ENCODE assay signal across 14 cellular contexts in the genomic region with DNA sequence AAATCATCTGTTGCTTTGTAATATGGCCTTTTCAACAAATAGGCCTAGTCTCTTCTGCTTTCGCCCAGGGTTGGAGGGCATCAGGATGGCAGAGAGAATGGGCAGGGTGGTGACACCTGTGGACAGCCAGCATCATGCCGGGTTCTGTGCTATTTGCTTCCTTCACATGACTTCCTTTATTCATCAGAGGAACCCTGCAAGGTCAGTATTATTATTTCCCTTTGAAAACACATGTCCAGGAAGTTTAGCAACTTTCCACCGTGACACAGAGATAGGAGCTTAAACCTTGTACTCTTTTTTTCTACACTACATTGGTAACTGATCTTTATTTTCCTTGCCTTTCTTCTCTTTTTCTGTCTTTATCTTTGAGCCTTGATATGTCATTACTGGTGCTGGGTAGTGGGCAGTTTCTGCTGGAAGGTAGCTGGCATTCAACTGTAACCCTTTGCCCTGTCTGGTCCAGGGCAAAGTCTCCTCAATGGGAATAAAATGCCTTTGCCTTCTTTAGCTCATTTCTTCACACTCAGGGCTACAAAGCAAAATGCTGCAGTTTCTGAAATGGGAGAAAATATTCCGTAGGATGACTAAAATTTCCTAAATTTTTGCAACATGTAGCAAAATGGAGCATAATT. TPM values are rescaled to one million over a fixed set of nuclear protein-coding genes. Genes with fewer than 3 reads are reported as not detected.
DNase-seq lines count a peak whose midpoint lies in the region; ATAC-seq and TF ChIP-seq lines count a peak whose summit lies in the region.
"Had no signal": no experiment of that assay in that cellular context is flagged by ENCODE, and none has a peak within 500 bp of the region (broad histone marks: within the 10 kb centered on the region; RNA-seq: fewer than 3 reads in every experiment).

No MANE protein-coding gene starts in this region.

- no peaks in the 10 kb centered on the region for H3K27me3 Mint-ChIP-seq in activated CD8-positive, alpha-beta T cell treated with anti-CD3 and anti-CD28 coated beads, Interleukin-2, amount 10 ng/mL, durations not matched to agents 7 days and 5 days (ENCODE audit: low read depth)
- peaks cover 6% of the 10 kb centered on the region for H3K27me3 Mint-ChIP-seq in GM23338 (ENCODE audit: insufficient read depth, low read depth, poor library complexity)
- H3K27me3 Mint-ChIP-seq: naive thymus-derived CD8-positive, alpha-beta T cell had no signal

- POLR2A ChIA-PET in activated CD8-positive, alpha-beta T cell treated with anti-CD3 and anti-CD28 coated beads, Interleukin-2, amount 10 ng/mL, durations not matched to agents 7 days and 5 days (lab: Charles Lee): interaction anchor here (0.9 kb wide), 1 partner anchor 12 kb away, joined by 3 read pairs; no protein-coding TSS in a partner anchor

- ATAC-seq in activated CD8-positive, alpha-beta T cell treated with anti-CD3 and anti-CD28 coated beads, Interleukin-2, amount 10 ng/mL, durations not matched to agents 7 days and 5 days: no peak
- no peak for ATAC-seq in HG03045 (IDR thresholded peaks at IDR 0.05; ENCODE audit: unreplicated experiment)
- ATAC-seq in GM23338: no peak
- ATAC-seq: naive thymus-derived CD8-positive, alpha-beta T cell; WTC11 had no signal

- no peaks in the 10 kb centered on the region for H3K36me3 ChIP-seq in GM23338 (ENCODE audit: insufficient read depth)

- H3K27ac Mint-ChIP-seq in activated CD8-positive, alpha-beta T cell treated with anti-CD3 and anti-CD28 coated beads, Interleukin-2, amount 10 ng/mL, durations not matched to agents 7 days and 5 days: no peak overlapping the region
- H3K27ac Mint-ChIP-seq in GM23338: no peak overlapping the region
- H3K27ac Mint-ChIP-seq: WTC11 had no signal

- no peaks in the 10 kb centered on the region for H3K79me2 ChIP-seq in GM23338 (replicated peaks; ENCODE audit: insufficient read depth)

- DNase-seq in GF-D8 (lab: John Stamatoyannopoulos, UW) (peak; percentile 89), SKM-1 (lab: John Stamatoyannopoulos, UW; ENCODE audit: unreplicated experiment) (peak; percentile 31), fibroblast of pulmonary artery (ENCODE audit: low read depth) (peak; percentile 64), pulmonary artery endothelial cell (ENCODE audit: low read depth, low spot score) (peak; percentile 53), GM23338 (ENCODE audit: low spot score) (no peak)
- DNase-seq in activated CD8-positive, alpha-beta T cell treated with anti-CD3 and anti-CD28 coated beads, Interleukin-2, amount 10 ng/mL, durations not matched to agents 7 days and 5 days: no peak
- DNase-seq: activated gamma-delta T cell treated with Interleukin-2 at 50 U/mL for 16 hours; hippocampal formation; KBM-7; left cardiac atrium; naive thymus-derived CD8-positive, alpha-beta T cell; NCI-H1436 treated with DMSO at 0.1 percent for 48 hours had no signal

- H3K36me3 Mint-ChIP-seq in activated CD8-positive, alpha-beta T cell treated with anti-CD3 and anti-CD28 coated beads, Interleukin-2, amount 10 ng/mL, durations not matched to agents 7 days and 5 days (ENCODE audit: low read depth): no peaks in the 10 kb centered on the region
- H3K36me3 Mint-ChIP-seq in GM23338 (ENCODE audit: low read depth): no peaks in the 10 kb centered on the region
- H3K36me3 Mint-ChIP-seq: naive thymus-derived CD8-positive, alpha-beta T cell; WTC11 had no signal

- H3K4me1 ChIP-seq in GM23338 (ENCODE audit: insufficient read depth): peaks cover 12% of the 10 kb centered on the region; the same call in 1 of the 2 replicates

- H3K27ac ChIP-seq in GM23338 (ENCODE audit: low read depth): no peak overlapping the region

- no peaks in the 10 kb centered on the region for H3K9me3 Mint-ChIP-seq in activated CD8-positive, alpha-beta T cell treated with anti-CD3 and anti-CD28 coated beads, Interleukin-2, amount 10 ng/mL, durations not matched to agents 7 days and 5 days (ENCODE audit: insufficient read depth)
- no peaks in the 10 kb centered on the region for H3K9me3 Mint-ChIP-seq in GM23338
- H3K9me3 Mint-ChIP-seq: naive thymus-derived CD8-positive, alpha-beta T cell; WTC11 had no signal

- no peaks in the 10 kb centered on the region for H3K27me3 ChIP-seq in GM23338 (ENCODE audit: insufficient read depth)

- no peak overlapping the region for H3K4me3 ChIP-seq in fibroblast of pulmonary artery (replicated peaks; ENCODE audit: low read depth, low read length)
- no peak overlapping the region for H3K4me3 ChIP-seq in GM23338

- no peaks in the 10 kb centered on the region for H4K20me1 ChIP-seq in GM23338 (replicated peaks; ENCODE audit: insufficient read depth)

- H3K4me1 Mint-ChIP-seq in activated CD8-positive, alpha-beta T cell treated with anti-CD3 and anti-CD28 coated beads, Interleukin-2, amount 10 ng/mL, durations not matched to agents 7 days and 5 days (ENCODE audit: low read depth): peaks cover 28% of the 10 kb centered on the region
- peaks cover 25% of the 10 kb centered on the region for H3K4me1 Mint-ChIP-seq in GM23338

- H3F3A ChIP-seq in GM23338 (replicated peaks; ENCODE audit: low read depth): no peaks in the 10 kb centered on the region

- H3K4me3 Mint-ChIP-seq in activated CD8-positive, alpha-beta T cell treated with anti-CD3 and anti-CD28 coated beads, Interleukin-2, amount 10 ng/mL, durations not matched to agents 7 days and 5 days: no peak overlapping the region
- H3K4me3 Mint-ChIP-seq in GM23338: no peak overlapping the region
- H3K4me3 Mint-ChIP-seq: naive thymus-derived CD8-positive, alpha-beta T cell; WTC11 had no signal

- CTCF ChIA-PET in activated CD8-positive, alpha-beta T cell treated with anti-CD3 and anti-CD28 coated beads, Interleukin-2, amount 10 ng/mL, durations not matched to agents 7 days and 5 days (lab: Charles Lee): interaction anchor here (0.9 kb wide), 1 partner anchor 9 kb away, joined by 3 read pairs; no protein-coding TSS in a partner anchor

- no peak overlapping the region for H2AFZ ChIP-seq in GM23338

- TF ChIP-seq CTCF in fibroblast of pulmonary artery (IDR thresholded peaks at IDR 0.05; ENCODE audit: low read length, missing control alignments) (no peak), GM23338 (conservative IDR thresholded peaks at IDR 0.05; ENCODE audit: low read depth in 2 of 2) (no peak)

- H3K4me2 ChIP-seq in GM23338: no peak overlapping the region

- H3K9me2 ChIP-seq in GM23338 (ENCODE audit: insufficient read depth): no peaks in the 10 kb centered on the region

TF ChIP-seq in GM23338, 12 proteins besides CTCF, POLR2A, EP300 and RAD21:
- no peak for TF ChIP-seq ZNF114 (CRISPR knock-in tag; IDR thresholded peaks at IDR 0.05)
- TF ChIP-seq POLR2AphosphoS5 (IDR thresholded peaks at IDR 0.05; ENCODE audit: low read depth): no peak
- TF ChIP-seq EZH2phosphoT487 (IDR thresholded peaks at IDR 0.05; ENCODE audit: unreplicated experiment): no peak
- no peak for TF ChIP-seq JUNB (IDR thresholded peaks at IDR 0.05; ENCODE audit: unreplicated experiment)

RNA-seq across cellular contexts. Expression of a gene that starts 5.0 kb away (rescaled TPM):
- total RNA-seq in pulmonary artery endothelial cell: 36.0 and 60.2 TPM in 2 replicates
- total RNA-seq in activated CD8-positive, alpha-beta T cell treated with anti-CD3 and anti-CD28 coated beads, Interleukin-2, amount 10 ng/mL, durations not matched to agents 7 days and 5 days: 10 to 100 TPM; 12.8 to 13.4 TPM
- 4.6 and 8.3 TPM in 2 replicates for total RNA-seq in GM23338 (2014; rRNA removed; shearing (Covaris generic))
- 19.1 and 19.5 TPM in 2 replicates for polyA plus RNA-seq in GM23338 (2016; fragmentation: Nextera tagmentation; extraction: Ambion mirVana)

Comparison
In these comparisons a context has a peak if more than half of its experiments do, and no peak if none do; other contexts are left out.
1. DNase-seq: peak in GF-D8 (single experiment), SKM-1 (single experiment), fibroblast of pulmonary artery (single experiment) and pulmonary artery endothelial cell (single experiment); none in activated CD8-positive, alpha-beta T cell treated with anti-CD3 and anti-CD28 coated beads, Interleukin-2, amount 10 ng/mL, durations not matched to agents 7 days and 5 days (single experiment) and GM23338 (single experiment).